ENCODE assay signal across 23 cellular contexts in the genomic region with DNA sequence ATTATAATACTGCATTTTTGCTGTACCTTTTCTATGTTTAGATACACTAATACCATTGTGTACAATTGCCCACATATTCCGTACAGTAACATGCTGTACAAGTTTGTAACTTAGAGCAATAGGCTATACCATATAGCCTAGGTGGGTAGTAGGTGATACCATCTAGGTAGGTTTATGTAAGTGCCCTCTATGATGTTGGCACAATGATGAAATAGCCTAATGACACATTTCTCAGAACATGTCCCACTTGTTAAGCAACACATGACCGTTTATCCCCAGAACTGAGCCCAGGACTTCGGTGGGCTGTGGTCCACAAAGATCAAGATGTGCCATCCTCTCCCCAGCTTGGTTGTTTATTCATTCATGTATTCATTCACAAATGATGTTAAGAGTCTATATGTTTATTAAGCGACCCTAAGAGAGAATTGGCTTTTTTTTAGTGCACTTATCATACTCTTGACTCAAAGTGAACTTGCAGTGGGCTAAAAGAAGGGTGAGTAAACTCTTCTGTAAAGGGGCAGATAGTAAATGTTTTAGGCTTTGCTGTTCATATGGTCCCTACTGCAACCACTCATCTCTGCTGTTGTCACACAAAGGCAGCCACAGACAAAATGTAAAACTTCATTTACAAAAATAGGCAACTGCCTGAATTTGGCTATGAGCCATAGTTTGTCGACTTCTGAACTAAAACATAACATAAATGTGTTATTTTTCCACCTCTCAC.
DNase-seq lines count a peak whose midpoint lies in the region; ATAC-seq and TF ChIP-seq lines count a peak whose summit lies in the region.
"Had no signal": no experiment of that assay in that cellular context is flagged by ENCODE, and none has a peak within 500 bp of the region (broad histone marks: within the 10 kb centered on the region; RNA-seq: fewer than 3 reads in every experiment).

No MANE protein-coding gene starts in this region.

- H3K4me1 Mint-ChIP-seq in stimulated activated effector memory CD8-positive, alpha-beta T cell treated with anti-CD3 and anti-CD28 coated beads, Interleukin-12 subunit alpha, Interleukin-12 subunit beta, amount 100 ng/mL, for 72 hours, result no peaks in the 10 kb centered on the region
- H3K4me1 Mint-ChIP-seq: CD14-positive monocyte; CD4-positive, alpha-beta memory T cell; CD4-positive, CD25-positive, alpha-beta regulatory T cell; CD8-positive, alpha-beta memory T cell had no signal

- H3K4me1 ChIP-seq in HEK293 (ENCODE audit: control insufficient read depth, insufficient read depth, low read length), result 0 out of 2 replicates have a peak, but pooled peaks cover 5% of the 10 kb centered on the region
- H3K4me1 ChIP-seq: BE2C, BLaER1 had no signal

- POLR2A ChIA-PET in HEK293 (lab: Yijun Ruan, JAX), result no interaction called here

- no peaks in the 10 kb centered on the region for H3K9me3 ChIP-seq in HEK293 (ENCODE audit: control insufficient read depth, insufficient read depth, low read depth, low read length)
- H3K9me3 ChIP-seq: BE2C, BLaER1 had no signal

- H3K27ac Mint-ChIP-seq in stimulated activated effector memory CD8-positive, alpha-beta T cell treated with anti-CD3 and anti-CD28 coated beads, Interleukin-12 subunit alpha, Interleukin-12 subunit beta, amount 100 ng/mL, for 72 hours, result no peak overlapping the region
- H3K27ac Mint-ChIP-seq: CD14-positive monocyte; CD4-positive, alpha-beta memory T cell; CD4-positive, CD25-positive, alpha-beta regulatory T cell had no signal

- H3K4me3 ChIP-seq in HEK293 (ENCODE audit: low read depth, low read length), result no peak overlapping the region
- H3K4me3 ChIP-seq: BLaER1, GM12878 had no signal

- no peak for DNase-seq in stimulated activated effector memory CD8-positive, alpha-beta T cell treated with anti-CD3 and anti-CD28 coated beads, Interleukin-12 subunit alpha, Interleukin-12 subunit beta, amount 100 ng/mL, for 72 hours (ENCODE audit: low spot score in 2 of 2)
- no peak for DNase-seq in iPS-NIHi7 (ENCODE audit: extremely low spot score)
- DNase-seq: 8988T; ACHN; BE2C; C1 segment of cervical spinal cord; CD4-positive, alpha-beta memory T cell; CD4-positive, CD25-positive, alpha-beta regulatory T cell; CD8-positive, alpha-beta memory T cell; COR-L47; DMS 273 treated with DMSO at 0.1 percent for 48 hours; DMS153; DMS53; DMS79; DND-41; EL; GDM1 had no signal

- H3K36me3 Mint-ChIP-seq in stimulated activated effector memory CD8-positive, alpha-beta T cell treated with anti-CD3 and anti-CD28 coated beads, Interleukin-12 subunit alpha, Interleukin-12 subunit beta, amount 100 ng/mL, for 72 hours, result no peaks in the 10 kb centered on the region
- H3K36me3 Mint-ChIP-seq: CD14-positive monocyte; CD4-positive, alpha-beta memory T cell; CD4-positive, CD25-positive, alpha-beta regulatory T cell; CD8-positive, alpha-beta memory T cell had no signal

- no peak overlapping the region for H3K4me3 Mint-ChIP-seq in stimulated activated effector memory CD8-positive, alpha-beta T cell treated with anti-CD3 and anti-CD28 coated beads, Interleukin-12 subunit alpha, Interleukin-12 subunit beta, amount 100 ng/mL, for 72 hours
- H3K4me3 Mint-ChIP-seq: CD14-positive monocyte; CD4-positive, alpha-beta memory T cell; CD4-positive, CD25-positive, alpha-beta regulatory T cell; CD8-positive, alpha-beta memory T cell had no signal

- TF ChIP-seq CTCF in HEK293 (tag by site-specific recombination; IDR thresholded peaks at IDR 0.05) (no peak), VCaP (conservative IDR thresholded peaks at IDR 0.05) (no peak)

- ATAC-seq in stimulated activated effector memory CD8-positive, alpha-beta T cell treated with anti-CD3 and anti-CD28 coated beads, Interleukin-12 subunit alpha, Interleukin-12 subunit beta, amount 100 ng/mL, for 72 hours, result peak; percentile 40
- ATAC-seq in GM18907 (IDR thresholded peaks at IDR 0.05; ENCODE audit: unreplicated experiment), result no peak
- ATAC-seq: GM12878 had no signal

- CTCF ChIA-PET in HEK293 (lab: Yijun Ruan, JAX), result interaction anchor here (0.6 kb wide), 1 partner anchor 11 kb away, joined by 3 read pairs; no protein-coding TSS in a partner anchor

- no peaks in the 10 kb centered on the region for H3K36me3 ChIP-seq in HEK293 (ENCODE audit: control insufficient read depth in 2 of 2, insufficient read depth in 1 of 2, low read length in 2 of 2)
- H3K36me3 ChIP-seq: BE2C, BLaER1 had no signal

- H3K9me3 Mint-ChIP-seq in stimulated activated effector memory CD8-positive, alpha-beta T cell treated with anti-CD3 and anti-CD28 coated beads, Interleukin-12 subunit alpha, Interleukin-12 subunit beta, amount 100 ng/mL, for 72 hours, result no peaks in the 10 kb centered on the region
- H3K9me3 Mint-ChIP-seq: CD4-positive, alpha-beta memory T cell; CD4-positive, CD25-positive, alpha-beta regulatory T cell; CD8-positive, alpha-beta memory T cell had no signal

- H3K27ac ChIP-seq in HEK293 (ENCODE audit: extremely low read depth, low read depth, low read length) (no peak overlapping the region), VCaP (peak overlapping the region; percentile 99)
- H3K27ac ChIP-seq: BLaER1 had no signal

TF ChIP-seq in HEK293, 187 proteins besides CTCF, POLR2A, EP300 and RAD21:
- no peak for TF ChIP-seq ZNF600 (tag by site-specific recombination; IDR thresholded peaks at IDR 0.05)
- TF ChIP-seq, protein P1, sequence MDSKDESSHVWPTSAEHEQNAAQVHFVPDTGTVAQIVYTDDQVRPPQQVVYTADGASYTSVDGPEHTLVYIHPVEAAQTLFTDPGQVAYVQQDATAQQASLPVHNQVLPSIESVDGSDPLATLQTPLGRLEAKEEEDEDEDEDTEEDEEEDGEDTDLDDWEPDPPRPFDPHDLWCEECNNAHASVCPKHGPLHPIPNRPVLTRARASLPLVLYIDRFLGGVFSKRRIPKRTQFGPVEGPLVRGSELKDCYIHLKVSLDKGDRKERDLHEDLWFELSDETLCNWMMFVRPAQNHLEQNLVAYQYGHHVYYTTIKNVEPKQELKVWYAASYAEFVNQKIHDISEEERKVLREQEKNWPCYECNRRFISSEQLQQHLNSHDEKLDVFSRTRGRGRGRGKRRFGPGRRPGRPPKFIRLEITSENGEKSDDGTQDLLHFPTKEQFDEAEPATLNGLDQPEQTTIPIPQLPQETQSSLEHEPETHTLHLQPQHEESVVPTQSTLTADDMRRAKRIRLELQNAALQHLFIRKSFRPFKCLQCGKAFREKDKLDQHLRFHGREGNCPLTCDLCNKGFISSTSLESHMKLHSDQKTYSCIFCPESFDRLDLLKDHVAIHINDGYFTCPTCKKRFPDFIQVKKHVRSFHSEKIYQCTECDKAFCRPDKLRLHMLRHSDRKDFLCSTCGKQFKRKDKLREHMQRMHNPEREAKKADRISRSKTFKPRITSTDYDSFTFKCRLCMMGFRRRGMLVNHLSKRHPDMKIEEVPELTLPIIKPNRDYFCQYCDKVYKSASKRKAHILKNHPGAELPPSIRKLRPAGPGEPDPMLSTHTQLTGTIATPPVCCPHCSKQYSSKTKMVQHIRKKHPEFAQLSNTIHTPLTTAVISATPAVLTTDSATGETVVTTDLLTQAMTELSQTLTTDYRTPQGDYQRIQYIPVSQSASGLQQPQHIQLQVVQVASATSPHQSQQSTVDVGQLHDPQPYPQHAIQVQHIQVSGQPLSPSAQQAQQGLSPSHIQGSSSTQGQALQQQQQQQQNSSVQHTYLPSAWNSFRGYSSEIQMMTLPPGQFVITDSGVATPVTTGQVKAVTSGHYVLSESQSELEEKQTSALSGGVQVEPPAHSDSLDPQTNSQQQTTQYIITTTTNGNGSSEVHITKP (tag by site-specific recombination; IDR thresholded peaks at IDR 0.05), result peak; percentile 64
